Comparison of ENCODE assay signal across 8 cellular contexts in genomic region chr14:105299654-105300541, GRCh38. TPM values are rescaled to one million over a fixed set of nuclear protein-coding genes. Genes with fewer than 3 reads are reported as not detected.
DNase-seq lines count a peak whose midpoint lies in the region; ATAC-seq, FAIRE-seq and TF ChIP-seq lines count a peak whose summit lies in the region.

No MANE protein-coding gene starts in this region.

- intact Hi-C loops in Caco-2 (cut with micrococcal nuclease; ENCODE audit: unreplicated experiment), result no loop called here
- intact Hi-C loops in activated CD8-positive, alpha-beta T cell treated with anti-CD3 and anti-CD28 coated beads for 36 hours (cut with micrococcal nuclease), result no loop called here

- H3K4me1 Mint-ChIP-seq in Caco-2 (ENCODE audit: low read depth, unreplicated experiment), result peaks cover 7% of the 10 kb centered on the region
- peaks cover 23% of the 10 kb centered on the region for H3K4me1 Mint-ChIP-seq in activated CD8-positive, alpha-beta T cell treated with anti-CD3 and anti-CD28 coated beads for 36 hours (ENCODE audit: low read depth)
- H3K4me1 Mint-ChIP-seq in progenitor cell of endocrine pancreas (ENCODE audit: low read depth), result peaks cover 9% of the 10 kb centered on the region

- no peak overlapping the region for H3K27ac Mint-ChIP-seq in Caco-2 (ENCODE audit: unreplicated experiment)
- H3K27ac Mint-ChIP-seq in activated CD8-positive, alpha-beta T cell treated with anti-CD3 and anti-CD28 coated beads for 36 hours, result peak overlapping the region; percentile 82
- H3K27ac Mint-ChIP-seq in progenitor cell of endocrine pancreas, result peak overlapping the region; percentile 64

- no peaks in the 10 kb centered on the region for H3K4me1 ChIP-seq in Caco-2

- no peak for FAIRE-seq in D721Med (lab: Jason Lieb, UNC)

- DNase-seq in Caco-2 (peak in 1 of 2 experiments; percentile 24), GM20000 (ENCODE audit: low spot score) (peak; percentile 35), fibroblast of the aortic adventitia (ENCODE audit: low read depth) (no peak), progenitor cell of endocrine pancreas (ENCODE audit: low spot score, unreplicated experiment) (no peak), cortex of kidney (lab: John Stamatoyannopoulos, UW) (no peak), D721Med (ENCODE audit: insufficient read length, low spot score) (no peak)
- DNase-seq in activated CD8-positive, alpha-beta T cell treated with anti-CD3 and anti-CD28 coated beads for 36 hours, result peak; percentile 33

- POLR2A ChIA-PET in Caco-2 (lab: Charles Lee), result interaction anchor here (1.3 to 1.7 kb wide), 3 partner anchors 14 to 52 kb away, joined by 4 to 30 read pairs (median 9); partner anchors contain the start of genes BTBD6 and PACS2
- POLR2A ChIA-PET in activated CD8-positive, alpha-beta T cell treated with anti-CD3 and anti-CD28 coated beads for 36 hours (lab: Charles Lee), result interaction anchor here (0.7 to 1.5 kb wide), 2 partner anchors 9 to 15 kb away, joined by 4 to 8 read pairs; partner anchors contain the start of gene PACS2

- no peaks in the 10 kb centered on the region for H3K9me3 ChIP-seq in Caco-2

- H3K27me3 Mint-ChIP-seq in Caco-2 (ENCODE audit: insufficient read depth, unreplicated experiment) (no peaks in the 10 kb centered on the region), progenitor cell of endocrine pancreas (peaks cover 4% of the 10 kb centered on the region)
- no peaks in the 10 kb centered on the region for H3K27me3 Mint-ChIP-seq in activated CD8-positive, alpha-beta T cell treated with anti-CD3 and anti-CD28 coated beads for 36 hours

- CTCF ChIA-PET in Caco-2 (lab: Charles Lee), result interaction anchor here (1.0 to 2.4 kb wide), 3 partner anchors 34 to 52 kb away, joined by 3 to 19 read pairs (median 13); partner anchors contain the start of gene BTBD6
- CTCF ChIA-PET in activated CD8-positive, alpha-beta T cell treated with anti-CD3 and anti-CD28 coated beads for 36 hours (lab: Charles Lee), result interaction anchor here (0.9 to 2.2 kb wide), 4 partner anchors 14 to 190 kb away, joined by 3 to 11 read pairs (median 6); partner anchors contain the start of genes BTBD6 and PACS2

- H3K4me3 ChIP-seq in Caco-2 (ENCODE audit: low read depth, low read length), result peak overlapping the region; percentile 100
- peak overlapping the region; percentile 89 for H3K4me3 ChIP-seq in fibroblast of the aortic adventitia (ENCODE audit: low read depth, low read length)

- BruUV-seq in Caco-2 (replicated peaks; lab: Mats Ljungman, UMichigan), result TSS peak; percentile 23

- no peaks in the 10 kb centered on the region for H3K9me3 Mint-ChIP-seq in Caco-2 (ENCODE audit: unreplicated experiment)
- H3K9me3 Mint-ChIP-seq in activated CD8-positive, alpha-beta T cell treated with anti-CD3 and anti-CD28 coated beads for 36 hours, result no peaks in the 10 kb centered on the region
- H3K9me3 Mint-ChIP-seq in progenitor cell of endocrine pancreas (ENCODE audit: low read depth), result no peaks in the 10 kb centered on the region

- H3K36me3 Mint-ChIP-seq in Caco-2 (ENCODE audit: insufficient read depth, unreplicated experiment) (peaks cover 8% of the 10 kb centered on the region), progenitor cell of endocrine pancreas (ENCODE audit: insufficient read depth) (no peaks in the 10 kb centered on the region)
- peaks cover 8% of the 10 kb centered on the region for H3K36me3 Mint-ChIP-seq in activated CD8-positive, alpha-beta T cell treated with anti-CD3 and anti-CD28 coated beads for 36 hours (ENCODE audit: low read depth)

- H3K27me3 ChIP-seq in Caco-2 (replicated peaks; ENCODE audit: control insufficient read depth, insufficient read depth, low read length), result no peaks in the 10 kb centered on the region

- TF ChIP-seq CTCF in Caco-2 (IDR thresholded peaks at IDR 0.05; ENCODE audit: insufficient read depth in 1 of 2, low read depth in 1 of 2, low read length in 1 of 2, severe bottlenecking in 1 of 2, unreplicated experiment in 1 of 2) (no peak), GM20000 (IDR thresholded peaks at IDR 0.05; ENCODE audit: extremely low read depth, missing control alignments) (no peak), fibroblast of the aortic adventitia (IDR thresholded peaks at IDR 0.05; ENCODE audit: insufficient read depth, low read length) (no peak), progenitor cell of endocrine pancreas (IDR thresholded peaks at IDR 0.05; ENCODE audit: unreplicated experiment) (no peak), D721Med (IDR thresholded peaks at IDR 0.05; ENCODE audit: insufficient read depth, missing control alignments) (no peak)
- no peak for TF ChIP-seq CTCF in activated CD8-positive, alpha-beta T cell treated with anti-CD3 and anti-CD28 coated beads for 36 hours (IDR thresholded peaks at IDR 0.05)

- peak overlapping the region; percentile 79 for H3K4me3 Mint-ChIP-seq in Caco-2 (ENCODE audit: unreplicated experiment)
- peak overlapping the region; percentile 85 for H3K4me3 Mint-ChIP-seq in activated CD8-positive, alpha-beta T cell treated with anti-CD3 and anti-CD28 coated beads for 36 hours
- H3K4me3 Mint-ChIP-seq in progenitor cell of endocrine pancreas (ENCODE audit: low read depth), result peak overlapping the region; percentile 77

- no peaks in the 10 kb centered on the region for H3K36me3 ChIP-seq in Caco-2 (ENCODE audit: control insufficient read depth, insufficient read depth, low read length)

- peak; percentile 13 for ATAC-seq in HG03521 (IDR thresholded peaks at IDR 0.05; ENCODE audit: unreplicated experiment)
- ATAC-seq in activated CD8-positive, alpha-beta T cell treated with anti-CD3 and anti-CD28 coated beads for 36 hours, result no peak

RNA-seq across cellular contexts. Expression of gene BRF1, which starts 0.9 kb away (rescaled TPM):
- total RNA-seq in Caco-2 (2022) (41.6 and 43.6 TPM in 2 replicates), fibroblast of the aortic adventitia (ENCODE audit: low replicate concordance) (28.8 and 49.4 TPM in 2 replicates), progenitor cell of endocrine pancreas (49.3 and 49.9 TPM in 2 replicates)
- 10 to 100 TPM; 25.3 to 26.6 TPM for total RNA-seq in activated CD8-positive, alpha-beta T cell treated with anti-CD3 and anti-CD28 coated beads for 36 hours

RNA-seq across cellular contexts. Expression of gene PACS2, which starts 14.7 kb away (rescaled TPM):
- total RNA-seq in Caco-2 (2022) (58.1 and 60.0 TPM in 2 replicates), fibroblast of the aortic adventitia (ENCODE audit: low replicate concordance) (41.5 and 48.6 TPM in 2 replicates), progenitor cell of endocrine pancreas (177 and 193 TPM in 2 replicates)
- total RNA-seq in activated CD8-positive, alpha-beta T cell treated with anti-CD3 and anti-CD28 coated beads for 36 hours, result 10 to 100 TPM; 26.7 to 30.4 TPM

RNA-seq across cellular contexts. Expression of gene BTBD6, which starts 51.6 kb away (rescaled TPM):
- total RNA-seq in Caco-2 (2022) (22.7 and 25.3 TPM in 2 replicates), fibroblast of the aortic adventitia (ENCODE audit: low replicate concordance) (51.0 and 123 TPM in 2 replicates), progenitor cell of endocrine pancreas (31.6 and 31.9 TPM in 2 replicates)
- total RNA-seq in activated CD8-positive, alpha-beta T cell treated with anti-CD3 and anti-CD28 coated beads for 36 hours, result 10 to 100 TPM; 24.7 to 26.7 TPM

Comparison
In these comparisons a context has a peak if more than half of its experiments do, and no peak if none do; other contexts are left out.
1. DNase-seq: peak in GM20000 (single experiment) and activated CD8-positive, alpha-beta T cell treated with anti-CD3 and anti-CD28 coated beads for 36 hours (single experiment); none in fibroblast of the aortic adventitia (single experiment), progenitor cell of endocrine pancreas (single experiment), cortex of kidney (single experiment) and D721Med (single experiment).
2. Peak in every context shown above with its lines, with median percentiles within 50 percentile points of each other: H3K4me3 Mint-ChIP-seq.